In the genomic region with DNA sequence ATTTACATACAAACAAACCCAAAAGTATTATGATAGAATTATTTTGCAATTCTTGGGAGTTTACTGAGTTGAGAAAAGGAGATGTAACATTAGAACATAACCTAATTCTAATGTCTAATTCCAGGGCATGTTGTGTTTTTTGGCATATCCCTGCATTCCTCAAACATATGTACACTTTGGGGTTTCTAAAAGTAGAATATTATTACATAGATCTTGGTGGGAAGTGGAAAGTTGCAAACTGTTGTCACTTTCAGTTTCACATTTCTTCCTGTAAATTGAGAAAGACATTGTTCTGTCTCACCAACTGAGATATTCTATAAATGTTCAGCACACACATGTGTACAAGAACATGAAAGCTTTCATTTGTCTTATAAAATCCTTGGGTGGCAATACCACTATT, we compare ENCODE assay signal across 1 cellular context.
TF ChIP-seq lines count a peak whose summit lies in the region.

No MANE protein-coding gene starts in this region.

TF ChIP-seq in SK-N-SH, 30 proteins besides CTCF, POLR2A, EP300 and RAD21 (continued from another document):
- no peak for TF ChIP-seq SMC3 (IDR thresholded peaks at IDR 0.05; ENCODE audit: low read depth, low read length)
- no peak for TF ChIP-seq RXRA (IDR thresholded peaks at IDR 0.05; ENCODE audit: borderline replicate concordance, low read depth)
- TF ChIP-seq USF1 (IDR thresholded peaks at IDR 0.05; ENCODE audit: borderline replicate concordance, low read depth), result no peak
- TF ChIP-seq, protein P1, sequence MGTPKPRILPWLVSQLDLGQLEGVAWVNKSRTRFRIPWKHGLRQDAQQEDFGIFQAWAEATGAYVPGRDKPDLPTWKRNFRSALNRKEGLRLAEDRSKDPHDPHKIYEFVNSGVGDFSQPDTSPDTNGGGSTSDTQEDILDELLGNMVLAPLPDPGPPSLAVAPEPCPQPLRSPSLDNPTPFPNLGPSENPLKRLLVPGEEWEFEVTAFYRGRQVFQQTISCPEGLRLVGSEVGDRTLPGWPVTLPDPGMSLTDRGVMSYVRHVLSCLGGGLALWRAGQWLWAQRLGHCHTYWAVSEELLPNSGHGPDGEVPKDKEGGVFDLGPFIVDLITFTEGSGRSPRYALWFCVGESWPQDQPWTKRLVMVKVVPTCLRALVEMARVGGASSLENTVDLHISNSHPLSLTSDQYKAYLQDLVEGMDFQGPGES (IDR thresholded peaks at IDR 0.05; ENCODE audit: low read depth, low read length), result no peak
- TF ChIP-seq USF2 (IDR thresholded peaks at IDR 0.05; ENCODE audit: borderline replicate concordance, low read depth, low read length), result no peak
- TF ChIP-seq TCF12 (IDR thresholded peaks at IDR 0.05), result no peak
- TF ChIP-seq TAF1 (IDR thresholded peaks at IDR 0.05; ENCODE audit: borderline replicate concordance, low read depth, low read length), result no peak
- TF ChIP-seq, protein P2, sequence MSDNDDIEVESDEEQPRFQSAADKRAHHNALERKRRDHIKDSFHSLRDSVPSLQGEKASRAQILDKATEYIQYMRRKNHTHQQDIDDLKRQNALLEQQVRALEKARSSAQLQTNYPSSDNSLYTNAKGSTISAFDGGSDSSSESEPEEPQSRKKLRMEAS (IDR thresholded peaks at IDR 0.05; ENCODE audit: low read depth), result no peak
- TF ChIP-seq NRF1 (IDR thresholded peaks at IDR 0.05; ENCODE audit: low read depth, low read length), result no peak
- no peak for TF ChIP-seq YY1 (IDR thresholded peaks at IDR 0.05; ENCODE audit: low read depth)
- TF ChIP-seq ELF1 (IDR thresholded peaks at IDR 0.05), result no peak
